ENCODE assay signal across 8 cellular contexts in the genomic region with DNA sequence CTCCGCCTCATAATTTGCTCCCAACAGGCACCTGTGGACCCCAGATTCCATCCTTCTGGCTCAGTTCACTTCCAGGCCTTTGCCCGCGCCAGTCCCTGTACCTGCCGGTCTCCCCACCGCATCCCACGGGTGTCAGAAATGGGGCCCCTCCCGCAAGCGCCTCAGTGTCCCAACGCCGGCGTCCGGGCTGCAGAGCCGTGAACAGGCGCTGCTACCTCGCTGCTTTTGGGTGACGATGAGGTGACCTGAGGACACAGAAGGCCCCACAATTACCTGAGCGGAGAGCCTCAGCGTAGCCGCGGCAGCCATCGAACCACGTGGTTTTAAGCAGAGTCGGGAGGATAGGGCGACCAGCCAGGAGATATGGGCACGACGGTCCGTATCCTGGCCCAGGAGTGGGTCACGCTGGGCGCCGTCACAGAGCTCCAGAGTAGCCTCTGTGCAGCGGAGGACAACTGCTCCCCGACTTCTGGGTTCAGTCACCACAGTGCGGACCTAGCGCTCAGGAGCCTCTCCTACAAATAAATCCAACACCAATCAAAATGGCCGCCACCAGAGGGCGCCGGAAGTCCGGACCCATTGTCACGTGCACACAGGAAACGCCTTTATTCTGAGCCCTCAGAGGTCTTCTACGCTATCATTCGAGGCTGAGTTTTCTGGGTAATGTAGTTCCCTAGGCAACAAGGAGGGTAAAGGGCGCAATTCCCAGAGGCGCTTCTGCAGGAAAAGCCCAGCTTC. TPM values are rescaled to one million over a fixed set of nuclear protein-coding genes. Genes with fewer than 3 reads are reported as not detected.
A peak's percentile ranks its signal among the peaks of the same experiment; 100 is the strongest.
DNase-seq lines count a peak whose midpoint lies in the region; ATAC-seq and TF ChIP-seq lines count a peak whose summit lies in the region.

A gene (minus strand): TSS at position 544 of the 738 bp plus-strand sequence. CDS start 235 bp downstream, at position 309.

- peak; percentile 9 for TF ChIP-seq CTCF in GM10248 (IDR thresholded peaks at IDR 0.05; ENCODE audit: control extremely low read depth, extremely low read depth, low read depth, missing control alignments)
- peak; percentile 28 for TF ChIP-seq CTCF in osteoblast (IDR thresholded peaks at IDR 0.05; ENCODE audit: extremely low read depth, low read depth, low read length)

- H3K79me2 ChIP-seq in osteoblast (ENCODE audit: insufficient read depth, low read length) = peaks cover 27% of the 10 kb centered on the region

- H3K4me1 ChIP-seq in osteoblast (ENCODE audit: insufficient read depth, low read length) = no peaks in the 10 kb centered on the region

- peak; percentile 74 for DNase-seq in GM10248 (ENCODE audit: extremely low spot score)
- DNase-seq in SKM-1 (lab: John Stamatoyannopoulos, UW; ENCODE audit: unreplicated experiment) = peak; percentile 46
- DNase-seq in Right ventricle myocardium inferior (ENCODE audit: missing footprints) = peak; percentile 90
- peak; percentile 86 for DNase-seq in osteoblast (ENCODE audit: insufficient read length, low spot score, missing footprints)
- no peak for DNase-seq in NK-92 (lab: John Stamatoyannopoulos, UW; ENCODE audit: unreplicated experiment)

- H3K4me2 ChIP-seq in osteoblast (ENCODE audit: insufficient read depth, low read length) = peak within 1 kb of the TSS; percentile 84

- CTCF ChIA-PET in GM10248 (lab: Yijun Ruan, JAX) = interaction anchor here (0.8 to 2.2 kb wide), 5 partner anchors 15 to 28 kb away, joined by 3 to 8 read pairs (median 3); a partner anchor contains a TSS

- H3K4me3 Mint-ChIP-seq in activated naive CD8-positive, alpha-beta T cell = peak within 1 kb of the TSS; percentile 95

- H3K36me3 Mint-ChIP-seq in activated naive CD8-positive, alpha-beta T cell = peaks cover 38% of the 10 kb centered on the region

- peak within 1 kb of the TSS; percentile 85 for H3K4me3 ChIP-seq in osteoblast (ENCODE audit: insufficient read depth, low read length)

- H3K27me3 ChIP-seq in osteoblast (ENCODE audit: insufficient read depth, low read length) = no peaks in the 10 kb centered on the region

- peaks cover 14% of the 10 kb centered on the region for H3K9me3 Mint-ChIP-seq in activated naive CD8-positive, alpha-beta T cell (ENCODE audit: low read depth)

- H3K27me3 Mint-ChIP-seq in activated naive CD8-positive, alpha-beta T cell = no peaks in the 10 kb centered on the region

- peak within 1 kb of the TSS; percentile 87 for H3K27ac Mint-ChIP-seq in activated naive CD8-positive, alpha-beta T cell

- H3K9me3 ChIP-seq in osteoblast (ENCODE audit: low read depth, low read length) = no peaks in the 10 kb centered on the region

- POLR2A ChIA-PET in GM10248 (lab: Yijun Ruan, JAX) = no interaction called here

- ATAC-seq in HG03060 (IDR thresholded peaks at IDR 0.05; ENCODE audit: low read depth, unreplicated experiment) (peak; percentile 78), Right ventricle myocardium inferior (peak; percentile 90)

- intact Hi-C loops in Right ventricle myocardium inferior (cut with DNase I) = no loop called here

- H3K27ac ChIP-seq in osteoblast (ENCODE audit: low read depth, low read length) (no peak within 1 kb of the TSS), temporal lobe (ENCODE audit: low read depth, low read length) (peak within 1 kb of the TSS; percentile 27)

- no peaks in the 10 kb centered on the region for H4K20me1 ChIP-seq in osteoblast (ENCODE audit: insufficient read depth, low read length)

- H3K4me1 Mint-ChIP-seq in activated naive CD8-positive, alpha-beta T cell (ENCODE audit: low read depth) = peaks cover 21% of the 10 kb centered on the region

- H2AFZ ChIP-seq in osteoblast (ENCODE audit: low read length) = peak within 1 kb of the TSS; percentile 98

- peaks cover 4% of the 10 kb centered on the region for H3K36me3 ChIP-seq in osteoblast (ENCODE audit: insufficient read depth, low read length)

RNA-seq across cellular contexts. Expression of the gene that starts here (rescaled TPM):
- total RNA-seq in Right ventricle myocardium inferior (12.7 TPM), osteoblast (12.7 and 15.9 TPM in 2 replicates), temporal lobe (23.1 TPM)
